ENCODE assay signal across 15 cellular contexts in the genomic region with DNA sequence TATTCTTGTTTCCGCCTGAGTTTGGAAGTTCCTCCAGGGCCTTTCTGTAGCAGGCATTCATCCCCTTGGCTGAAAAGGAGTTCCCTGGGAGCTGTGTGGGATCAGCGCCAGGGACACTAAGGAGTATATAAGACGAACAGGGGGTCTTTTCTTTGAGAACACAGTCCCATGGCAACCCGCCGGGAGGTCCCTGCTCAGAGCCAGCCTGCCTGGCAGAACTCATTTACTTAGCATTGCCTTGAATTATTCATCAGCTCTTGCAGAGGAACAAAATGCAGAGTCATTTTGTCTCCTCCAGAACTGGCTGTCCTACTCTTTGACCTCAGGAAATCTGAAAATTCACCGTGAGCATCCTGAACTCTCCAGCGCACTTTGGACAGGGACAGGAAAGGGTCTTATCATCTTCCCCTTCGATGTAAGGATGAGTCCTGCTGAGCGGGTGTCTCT.
A peak's percentile ranks its signal among the peaks of the same experiment; 100 is the strongest.
DNase-seq lines count a peak whose midpoint lies in the region; ATAC-seq lines count a peak whose summit lies in the region.
"Had no signal": no experiment of that assay in that cellular context is flagged by ENCODE, and none has a peak within 500 bp of the region (broad histone marks: within the 10 kb centered on the region; RNA-seq: fewer than 3 reads in every experiment).

No MANE protein-coding gene starts in this region.

- ATAC-seq in Right ventricle myocardium superior (ENCODE audit: poor library complexity): peak; percentile 35
- no peak for ATAC-seq in left ventricle myocardium superior
- no peak for ATAC-seq in HG02571 (IDR thresholded peaks at IDR 0.05; ENCODE audit: unreplicated experiment)
- no peak for ATAC-seq in GM21515 (IDR thresholded peaks at IDR 0.05; ENCODE audit: unreplicated experiment)
- ATAC-seq: natural killer cell had no signal

- intact Hi-C loops in Right ventricle myocardium superior (cut with DNase I) (no loop called here), left ventricle myocardium superior (cut with micrococcal nuclease) (no loop called here)

- DNase-seq in Right ventricle myocardium superior (peak; percentile 48), left ventricle myocardium superior (no peak), ecto neural progenitor cell (ENCODE audit: low spot score) (peak; percentile 71), medulla oblongata (ENCODE audit: extremely low spot score) (peak; percentile 93), superior temporal gyrus (ENCODE audit: extremely low spot score) (peak; percentile 72), 8988T (no peak)
- DNase-seq: activated effector memory CD4-positive, alpha-beta T cell treated with Interleukin-2 at 50 U/mL for 16 hours; CD4-positive, alpha-beta T cell; natural killer cell; NCI-H2029 treated with DMSO at 0.1 percent for 48 hours; NCI-H69; Peyer's patch; upper lobe of left lung had no signal

Comparison
In these comparisons a context has a peak if more than half of its experiments do, and no peak if none do; other contexts are left out.
1. DNase-seq: peak in Right ventricle myocardium superior (single experiment), ecto neural progenitor cell (single experiment), medulla oblongata (single experiment) and superior temporal gyrus (single experiment); none in left ventricle myocardium superior (single experiment) and 8988T (single experiment).